22 cellular contexts compared by ENCODE assay signal in the genomic region with DNA sequence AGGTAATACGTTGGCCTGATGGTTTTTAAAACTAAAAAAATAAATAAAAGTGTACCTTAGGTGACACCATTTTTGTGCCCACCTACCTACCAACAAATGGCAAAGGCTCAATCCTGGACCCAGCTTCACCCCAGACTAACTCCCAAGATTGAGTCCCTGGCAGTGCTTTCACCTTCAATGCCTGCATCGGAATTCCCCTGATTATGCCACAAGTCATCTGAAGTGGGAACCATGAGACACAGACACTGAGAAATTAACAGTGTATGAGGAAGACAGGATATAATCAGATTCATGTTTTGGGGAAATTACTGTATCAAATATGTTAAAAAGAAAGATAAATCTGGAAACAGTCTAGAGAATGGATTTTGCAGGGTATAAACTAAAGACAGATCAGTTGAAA. TPM values are rescaled to one million over a fixed set of nuclear protein-coding genes. Genes with fewer than 3 reads are reported as not detected.
DNase-seq lines count a peak whose midpoint lies in the region; ATAC-seq and TF ChIP-seq lines count a peak whose summit lies in the region.
"Had no signal": no experiment of that assay in that cellular context is flagged by ENCODE, and none has a peak within 500 bp of the region (broad histone marks: within the 10 kb centered on the region; RNA-seq: fewer than 3 reads in every experiment).

No MANE protein-coding gene starts in this region.

- peaks cover 13% of the 10 kb centered on the region for H3K4me1 ChIP-seq in KMS-11 (ENCODE audit: low read depth, poor library complexity, severe bottlenecking)
- H3K4me1 ChIP-seq: BLaER1 had no signal

- in situ Hi-C loops in Caki2 (cut with HindIII; ENCODE audit: low pct_unique_long_range_greater_than_20kb, low sequenced_read_pairs), result no loop called here

- H3K27me3 ChIP-seq in KMS-11 (ENCODE audit: insufficient read depth, low read depth), result no peaks in the 10 kb centered on the region
- H3K27me3 ChIP-seq: BLaER1 had no signal

- H2AFZ ChIP-seq in KMS-11 (ENCODE audit: low read depth), result no peak overlapping the region

- H3K4me3 ChIP-seq in KMS-11 (IDR thresholded peaks at IDR 0.05; ENCODE audit: insufficient read depth, low read depth, low read length), result no peak overlapping the region
- H3K4me3 ChIP-seq in epithelial cell of esophagus (ENCODE audit: low read length), result no peak overlapping the region
- H3K4me3 ChIP-seq: BLaER1 had no signal

- DNase-seq in Caki2 (ENCODE audit: low read depth) (peak; percentile 66), epithelial cell of esophagus (ENCODE audit: low read depth) (peak; percentile 7), amygdala (lab: John Stamatoyannopoulos, UW) (no peak), NAMALWA (ENCODE audit: low spot score) (no peak), kidney glomerular epithelial cell (lab: John Stamatoyannopoulos, UW) (no peak)
- DNase-seq: CD8-positive, alpha-beta memory T cell; DMS79 treated with DMSO at 0.1 percent for 48 hours; HFFc6; Karpas-422; NCI-H1105 treated with DMSO at 0.1 percent for 48 hours; NCI-H1694 treated with DMSO at 0.1 percent for 48 hours; NCI-H2107; NCI-H2227 treated with DMSO at 0.1 percent for 48 hours; NCI-H524 had no signal

- no peak overlapping the region for H3K27ac ChIP-seq in KMS-11
- H3K27ac ChIP-seq: BLaER1 had no signal

- no peak overlapping the region for H3K9ac ChIP-seq in KMS-11
- H3K9ac ChIP-seq: BLaER1 had no signal

- H3K79me2 ChIP-seq in KMS-11 (ENCODE audit: insufficient read depth, low read depth), result no peaks in the 10 kb centered on the region

- ATAC-seq in GM21786 (IDR thresholded peaks at IDR 0.05; ENCODE audit: unreplicated experiment) (peak; percentile 76), HG02623 (IDR thresholded peaks at IDR 0.05; ENCODE audit: unreplicated experiment) (no peak)
- ATAC-seq: Panc1 had no signal

- H3K36me3 ChIP-seq in KMS-11 (ENCODE audit: insufficient read depth), result no peaks in the 10 kb centered on the region
- H3K36me3 ChIP-seq: BLaER1 had no signal

- H3K4me2 ChIP-seq in KMS-11, result peak overlapping the region; percentile 11
- H3K4me2 ChIP-seq: BLaER1 had no signal

- TF ChIP-seq CTCF in KMS-11 (conservative IDR thresholded peaks at IDR 0.05; ENCODE audit: low read depth, low read length) (no peak), epithelial cell of esophagus (IDR thresholded peaks at IDR 0.05; ENCODE audit: insufficient read depth, low read depth, low read length, missing control alignments) (no peak)

- H4K20me1 ChIP-seq in KMS-11 (ENCODE audit: insufficient read depth), result no peaks in the 10 kb centered on the region
- H4K20me1 ChIP-seq: BLaER1 had no signal

RNA-seq across cellular contexts. Expression of a gene that starts 41.6 kb away (rescaled TPM):
- total RNA-seq in Caki2 (2014; rRNA removed; shearing (Covaris generic); ENCODE audit: low replicate concordance), result 24.2 and 29.3 TPM in 2 replicates

RNA-seq across cellular contexts. Expression of a gene that starts 56.9 kb away (rescaled TPM):
- not detected in 2 replicates for total RNA-seq in Caki2 (2014; rRNA removed; shearing (Covaris generic); ENCODE audit: low replicate concordance)
- total RNA-seq: A172; CD8-positive, alpha-beta memory T cell; G401; HFFc6; SK-MEL-5 had no signal

Comparison
In these comparisons a context has a peak if more than half of its experiments do, and no peak if none do; other contexts are left out.
1. DNase-seq: peak in Caki2 (single experiment) and epithelial cell of esophagus (single experiment); none in amygdala (0 of 56), NAMALWA (single experiment) and kidney glomerular epithelial cell (single experiment).